15 cellular contexts compared by ENCODE assay signal in the genomic region with DNA sequence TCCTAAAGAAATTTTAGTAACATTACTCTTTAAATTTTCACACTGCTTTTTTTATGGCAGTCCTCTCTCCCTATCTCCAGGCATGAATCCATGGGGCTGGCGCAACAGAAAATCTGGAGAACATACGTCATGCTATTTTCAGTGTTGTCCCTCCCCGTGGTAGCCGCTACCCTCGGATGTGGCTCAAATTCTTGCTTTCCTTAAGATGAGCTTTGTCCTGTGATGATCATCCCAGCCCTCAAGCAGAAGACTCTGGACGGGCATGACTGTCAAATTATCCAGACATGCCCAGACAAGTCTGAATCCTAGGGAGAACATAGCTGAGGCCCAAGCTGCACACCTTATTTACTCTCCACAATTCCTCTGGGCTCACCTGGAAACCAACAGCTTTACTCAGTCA. TPM values are rescaled to one million over a fixed set of nuclear protein-coding genes. Genes with fewer than 3 reads are reported as not detected.
DNase-seq lines count a peak whose midpoint lies in the region; ATAC-seq and TF ChIP-seq lines count a peak whose summit lies in the region.
"Had no signal": no experiment of that assay in that cellular context is flagged by ENCODE, and none has a peak within 500 bp of the region (broad histone marks: within the 10 kb centered on the region; RNA-seq: fewer than 3 reads in every experiment).

No MANE protein-coding gene starts in this region.

- H3K27me3 ChIP-seq in breast epithelium = no peaks in the 10 kb centered on the region
- H3K27me3 ChIP-seq in mesendoderm (ENCODE audit: insufficient read depth, low read length, poor library complexity) = no peaks in the 10 kb centered on the region

- H2BK5ac ChIP-seq in mesendoderm (ENCODE audit: low read length) = no peak overlapping the region

- no peak overlapping the region for H4K8ac ChIP-seq in mesendoderm (ENCODE audit: low read depth, low read length)

- no peak overlapping the region for H4K5ac ChIP-seq in mesendoderm (ENCODE audit: low read length)

- no CpG with 5 or more reads among the region's 6 CpGs for WGBS in mesendoderm (ENCODE audit: extremely low coverage, insufficient coverage, low lambda C conversion rate)

- no peak overlapping the region for H3K4me2 ChIP-seq in mesendoderm (ENCODE audit: low read length)
- H3K4me2 ChIP-seq: KMS-11 had no signal

- H3K27ac ChIP-seq in breast epithelium = peak overlapping the region; percentile 51 to 76
- no peak overlapping the region for H3K27ac ChIP-seq in mesendoderm (ENCODE audit: low read depth, low read length)
- H3K27ac ChIP-seq: KMS-11 had no signal

- H3K4me3 ChIP-seq in breast epithelium (no peak overlapping the region), mesendoderm (ENCODE audit: low read length) (no peak overlapping the region)

- ATAC-seq in HG03175 (IDR thresholded peaks at IDR 0.05; ENCODE audit: unreplicated experiment) (no peak), HG03571 (IDR thresholded peaks at IDR 0.05; ENCODE audit: unreplicated experiment) (no peak)
- ATAC-seq: stimulated activated naive CD8-positive, alpha-beta T cell treated with anti-CD3 and anti-CD28 coated beads, Interleukin-15, amount 100 ng/mL, for 72 hours had no signal

- H3K56ac ChIP-seq in mesendoderm (ENCODE audit: low read length) = no peak overlapping the region

- DNase-seq in DMS53 (lab: John Stamatoyannopoulos, UW) (peak; percentile 65), NCI-H510A (lab: John Stamatoyannopoulos, UW) (peak; percentile 37), breast epithelium (ENCODE audit: low spot score in 2 of 2) (peak in 1 of 2 donors; percentile 83), mesendoderm (no peak), DMS153 treated with DMSO at 0.1 percent for 48 hours (lab: John Stamatoyannopoulos, UW; ENCODE audit: unreplicated experiment) (no peak), T-helper 9 cell (no peak)
- DNase-seq: activated naive CD4-positive, alpha-beta T cell treated with anti-CD3 and anti-CD28 coated beads, Interleukin-2, amount 10 ng/mL, durations not matched to agents 7 days and 5 days; Calu3; NCI-H1436; NCI-H446 treated with DMSO at 0.1 percent for 48 hours; stimulated activated naive CD8-positive, alpha-beta T cell treated with anti-CD3 and anti-CD28 coated beads, Interleukin-15, amount 100 ng/mL, for 72 hours; T-helper 1 cell had no signal

- H2BK15ac ChIP-seq in mesendoderm (replicated peaks; ENCODE audit: low read depth) = no peak overlapping the region

- no peak overlapping the region for H3K23ac ChIP-seq in mesendoderm (ENCODE audit: low read length)

- no peak for TF ChIP-seq CTCF in breast epithelium (IDR thresholded peaks at IDR 0.05)

- no peak overlapping the region for H3K18ac ChIP-seq in mesendoderm (ENCODE audit: low read length)

- H3K4ac ChIP-seq in mesendoderm (ENCODE audit: low read depth, low read length) = no peak overlapping the region

- H3K79me2 ChIP-seq in mesendoderm (ENCODE audit: control insufficient read depth, insufficient read depth, low read length) = no peaks in the 10 kb centered on the region

- H3K4me1 ChIP-seq in breast epithelium (no peaks in the 10 kb centered on the region), mesendoderm (ENCODE audit: control insufficient read depth, low read depth, low read length) (no peaks in the 10 kb centered on the region)

- H3K36me3 ChIP-seq in breast epithelium (no peaks in the 10 kb centered on the region), mesendoderm (ENCODE audit: control insufficient read depth, insufficient read depth, low read length) (no peaks in the 10 kb centered on the region)

- no peak overlapping the region for H2AK5ac ChIP-seq in mesendoderm (ENCODE audit: low read length)

- no peaks in the 10 kb centered on the region for H3K9me3 ChIP-seq in breast epithelium

- intact Hi-C loops in breast epithelium (cut with DNase I; ENCODE audit: low total_unique reads) = no loop called here

- no peak for TF ChIP-seq POLR2A in breast epithelium (IDR thresholded peaks at IDR 0.05)

- no peaks in the 10 kb centered on the region for H3K79me1 ChIP-seq in mesendoderm (ENCODE audit: low read length)

- H3K9ac ChIP-seq in mesendoderm (ENCODE audit: low read length) = no peak overlapping the region
- H3K9ac ChIP-seq: KMS-11 had no signal

- H2BK120ac ChIP-seq in mesendoderm (ENCODE audit: low read depth, low read length) = peak overlapping the region; percentile 78

RNA-seq across cellular contexts. Expression of gene FMN1, which starts 49.1 kb away (rescaled TPM):
- total RNA-seq in breast epithelium = 10 to 100 TPM; 33.1 to 56.8 (median 50.7) TPM
- polyA plus RNA-seq in mesendoderm (2013, experiment 1 of 2) = 1.7 TPM
- polyA plus RNA-seq in mesendoderm (2013, experiment 2 of 2) = 1.3 TPM

Comparison
In these comparisons a context has a peak if more than half of its experiments do, and no peak if none do; other contexts are left out.
1. DNase-seq: peak in DMS53 (single experiment) and NCI-H510A (single experiment); none in mesendoderm (single experiment), DMS153 treated with DMSO at 0.1 percent for 48 hours (single experiment) and T-helper 9 cell (single experiment).